In the genomic region with DNA sequence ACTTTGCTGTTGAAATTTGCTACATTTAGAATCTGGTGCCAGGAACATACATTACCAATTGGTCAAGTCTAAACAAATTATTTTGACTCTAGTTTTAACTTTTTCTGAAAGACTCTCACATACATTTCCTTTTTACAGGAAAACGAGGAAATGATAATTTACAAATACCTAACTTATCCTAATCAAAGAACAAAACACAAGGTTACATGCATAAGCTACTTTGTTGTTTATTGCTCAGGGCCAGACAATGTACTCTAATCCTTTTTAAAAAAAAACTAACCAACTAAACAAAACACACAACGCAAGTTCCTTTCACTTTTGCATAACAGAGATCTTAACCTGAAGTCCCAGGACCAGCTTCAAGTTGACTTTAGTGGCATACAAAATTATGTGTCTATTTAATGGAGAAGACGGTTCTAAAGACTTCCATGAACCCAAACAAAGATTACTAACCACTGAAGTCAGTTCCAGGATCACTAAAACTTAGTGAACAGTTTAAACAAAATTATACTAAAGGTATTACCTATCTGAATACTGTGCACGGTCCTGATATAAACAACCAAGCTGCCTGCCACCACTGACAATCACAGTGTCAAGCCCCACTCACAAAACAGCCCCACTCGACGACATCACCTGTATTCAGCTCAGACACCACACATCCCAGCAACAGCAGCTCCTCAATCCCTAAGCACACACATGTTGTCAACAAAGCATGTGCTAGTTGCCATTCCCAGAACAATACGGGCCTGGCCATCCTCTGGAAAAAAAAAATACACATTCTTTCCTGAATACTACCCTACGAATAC, we compare ENCODE assay signal across 8 cellular contexts. TPM values are rescaled to one million over a fixed set of nuclear protein-coding genes. Genes with fewer than 3 reads are reported as not detected.
DNase-seq lines count a peak whose midpoint lies in the region; ATAC-seq, FAIRE-seq and TF ChIP-seq lines count a peak whose summit lies in the region.

No MANE protein-coding gene starts in this region.

- peaks cover 50% of the 10 kb centered on the region for H3K4me1 Mint-ChIP-seq in activated naive CD8-positive, alpha-beta T cell treated with anti-CD3 and anti-CD28 coated beads, Interleukin-2, amount 50 U/mL, for 24 hours

- H3K9me3 Mint-ChIP-seq in activated naive CD8-positive, alpha-beta T cell treated with anti-CD3 and anti-CD28 coated beads, Interleukin-2, amount 50 U/mL, for 24 hours: no peaks in the 10 kb centered on the region

- H3K27ac ChIP-seq in left ventricle myocardium inferior (replicated peaks): peak overlapping the region; percentile 96
- H3K27ac ChIP-seq in liver (ENCODE audit: low read depth in 1 of 2, low read length in 2 of 2): peak overlapping the region; percentile 74 to 88
- peak overlapping the region; percentile 92 to 98 (median 98) for H3K27ac ChIP-seq in transverse colon

- H3K36me3 ChIP-seq in left ventricle myocardium inferior: no peaks in the 10 kb centered on the region
- no peaks in the 10 kb centered on the region for H3K36me3 ChIP-seq in liver (ENCODE audit: control insufficient read depth in 4 of 4, insufficient read depth in 3 of 4, low read depth in 1 of 4, low read length in 3 of 4)
- no peaks in the 10 kb centered on the region for H3K36me3 ChIP-seq in transverse colon

- H3K4me3 Mint-ChIP-seq in activated naive CD8-positive, alpha-beta T cell treated with anti-CD3 and anti-CD28 coated beads, Interleukin-2, amount 50 U/mL, for 24 hours: peak overlapping the region; percentile 92

- no peak for DNase-seq in left ventricle myocardium inferior
- no peak for DNase-seq in left cardiac atrium
- no peak for DNase-seq in activated naive CD8-positive, alpha-beta T cell treated with anti-CD3 and anti-CD28 coated beads, Interleukin-2, amount 50 U/mL, for 24 hours
- DNase-seq in transverse colon: no peak
- no peak for DNase-seq in amygdala (lab: John Stamatoyannopoulos, UW)
- DNase-seq in RCC 7860 (ENCODE audit: low spot score): no peak

- no peak for TF ChIP-seq EP300 in transverse colon (IDR thresholded peaks at IDR 0.05; ENCODE audit: low read depth)

- H3K4me1 ChIP-seq in left ventricle myocardium inferior: peaks cover 49% of the 10 kb centered on the region
- H3K4me1 ChIP-seq in liver (ENCODE audit: control insufficient read depth in 4 of 4, insufficient read depth in 4 of 4, low read length in 3 of 4): peaks cover 7 to 55% (median 38%) of the 10 kb centered on the region in 4 donors
- peaks cover 18 to 52% (median 34%) of the 10 kb centered on the region in 4 donors for H3K4me1 ChIP-seq in transverse colon

- peak overlapping the region; percentile 96 for H3K4me3 ChIP-seq in left ventricle myocardium inferior
- H3K4me3 ChIP-seq in liver (ENCODE audit: low read depth in 1 of 3, low read length in 3 of 3): peak overlapping the region; percentile 51 to 87 (median 63)
- peak overlapping the region in 3 of 4 donors; percentile 77 to 92 (median 81) for H3K4me3 ChIP-seq in transverse colon

- H3K27ac Mint-ChIP-seq in activated naive CD8-positive, alpha-beta T cell treated with anti-CD3 and anti-CD28 coated beads, Interleukin-2, amount 50 U/mL, for 24 hours: peak overlapping the region; percentile 93

- 4% methylated on average over 8 of the region's 8 CpGs for WGBS in liver
- 6 to 19% methylated on average over 8 of the region's 8 CpGs for WGBS in transverse colon (ENCODE audit: low coverage in 1 of 2), 2 donors

- TF ChIP-seq POLR2A in transverse colon (IDR thresholded peaks at IDR 0.05): no peak

- no peak for TF ChIP-seq RAD21 in liver (IDR thresholded peaks at IDR 0.05)

- no peak for TF ChIP-seq CTCF in left ventricle myocardium inferior (IDR thresholded peaks at IDR 0.05; ENCODE audit: borderline replicate concordance)
- TF ChIP-seq CTCF in liver (IDR thresholded peaks at IDR 0.05; ENCODE audit: low read depth, low read length, missing input control): no peak
- no peak for TF ChIP-seq CTCF in transverse colon (IDR thresholded peaks at IDR 0.05)

- in situ Hi-C loops in transverse colon (cut with MboI; ENCODE audit: low pct_ligation_motif_present in 1 of 4, low pct_unique_long_range_greater_than_20kb in 1 of 4, low sequenced_read_pairs in 3 of 4): no loop called here

- H3K36me3 Mint-ChIP-seq in activated naive CD8-positive, alpha-beta T cell treated with anti-CD3 and anti-CD28 coated beads, Interleukin-2, amount 50 U/mL, for 24 hours (ENCODE audit: low read depth): no peaks in the 10 kb centered on the region

- H3K27me3 ChIP-seq in left ventricle myocardium inferior (ENCODE audit: low read depth): no peaks in the 10 kb centered on the region
- no peaks in the 10 kb centered on the region for H3K27me3 ChIP-seq in liver (ENCODE audit: control insufficient read depth in 4 of 4, insufficient read depth in 4 of 4, low read length in 3 of 4)
- H3K27me3 ChIP-seq in transverse colon: no peaks in the 10 kb centered on the region

- H3K27me3 Mint-ChIP-seq in activated naive CD8-positive, alpha-beta T cell treated with anti-CD3 and anti-CD28 coated beads, Interleukin-2, amount 50 U/mL, for 24 hours: peaks cover 2% of the 10 kb centered on the region

- H3K9ac ChIP-seq in liver (ENCODE audit: low read depth in 1 of 2, low read length in 2 of 2): peak overlapping the region; percentile 8 to 24

- no peaks in the 10 kb centered on the region for H3K9me3 ChIP-seq in left ventricle myocardium inferior (replicated peaks)
- H3K9me3 ChIP-seq in liver (ENCODE audit: control insufficient read depth in 4 of 4, low read length in 3 of 4): no peaks in the 10 kb centered on the region
- H3K9me3 ChIP-seq in transverse colon: no peaks in the 10 kb centered on the region

- FAIRE-seq in RCC 7860 (lab: Jason Lieb, UNC): no peak

- intact Hi-C loops in left ventricle myocardium inferior (cut with micrococcal nuclease): no loop called here
- intact Hi-C loops in left cardiac atrium (cut with DNase I): loop anchor here in 1 of 2 donors (5.0 kb wide), 1 partner anchor 43 kb away; no protein-coding TSS in a partner anchor
- intact Hi-C loops in transverse colon (cut with DNase I; ENCODE audit: low total_unique reads): no loop called here

- no peak for ATAC-seq in left cardiac atrium
- ATAC-seq in activated naive CD8-positive, alpha-beta T cell treated with anti-CD3 and anti-CD28 coated beads, Interleukin-2, amount 50 U/mL, for 24 hours: no peak
- ATAC-seq in HG02938 (IDR thresholded peaks at IDR 0.05; ENCODE audit: unreplicated experiment): no peak

TF ChIP-seq in liver, 16 proteins besides CTCF, POLR2A, EP300 and RAD21:
- TF ChIP-seq JUND (IDR thresholded peaks at IDR 0.05) (no peak), FOXA2 (IDR thresholded peaks at IDR 0.05) (no peak), EGR1 (IDR thresholded peaks at IDR 0.05; ENCODE audit: low read depth in 2 of 2) (no peak), HNF4A (conservative IDR thresholded peaks at IDR 0.05) (peak; percentile 37 to 49)
- TF ChIP-seq, protein P1, sequence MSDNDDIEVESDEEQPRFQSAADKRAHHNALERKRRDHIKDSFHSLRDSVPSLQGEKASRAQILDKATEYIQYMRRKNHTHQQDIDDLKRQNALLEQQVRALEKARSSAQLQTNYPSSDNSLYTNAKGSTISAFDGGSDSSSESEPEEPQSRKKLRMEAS (IDR thresholded peaks at IDR 0.05): no peak

RNA-seq across cellular contexts. Expression of gene ZNF652, which starts 1.9 kb away (rescaled TPM):
- 19.2 TPM for total RNA-seq in left ventricle myocardium inferior
- 10 to 100 TPM; 23.4 to 25.2 TPM for total RNA-seq in left cardiac atrium
- total RNA-seq in liver: 10 to 100 TPM; 13.1 to 23.1 TPM
- polyA plus RNA-seq in liver: 10 to 100 TPM in 1 of 2 donors, 1 to 10 TPM in 1; 5.3 to 21.9 TPM
- total RNA-seq in transverse colon: 10 to 100 TPM; 25.8 to 55.6 (median 50.2) TPM

RNA-seq across cellular contexts. Expression of gene PHB1, which starts 54.5 kb away (rescaled TPM):
- total RNA-seq in left ventricle myocardium inferior (217 TPM), left cardiac atrium (100 to 1,000 TPM; 203 to 215 TPM), liver (10 to 100 TPM; 52.5 to 84.7 TPM), transverse colon (100 to 1,000 TPM in 1 of 4 donors, 10 to 100 TPM in 3; 40.8 to 114 (median 74.4) TPM)
- polyA plus RNA-seq in liver: 100 to 1,000 TPM; 112 to 149 TPM
